ENCODE assay signal across 10 cellular contexts in genomic region chr9:90309809-90310522, GRCh38.
"Had no signal": no experiment of that assay in that cellular context is flagged by ENCODE, and none has a peak within 500 bp of the region (broad histone marks: within the 10 kb centered on the region; RNA-seq: fewer than 3 reads in every experiment).

No MANE protein-coding gene starts in this region.

- H3K27ac ChIP-seq: tibial artery had no signal

- H3K27me3 ChIP-seq: tibial artery had no signal

- H3K4me3 ChIP-seq: tibial artery had no signal

- H3K4me1 ChIP-seq: tibial artery had no signal

- H3K9me3 ChIP-seq: tibial artery had no signal

- DNase-seq: activated T-cell treated with anti-CD3 and anti-CD28 coated beads, Interleukin-2, amount 50 U/mL, for 1 hour; amniotic stem cell; effector memory CD8-positive, alpha-beta T cell; left ventricle myocardium superior; right cardiac atrium; T-helper 2 cell; tibial artery had no signal

- H3K36me3 ChIP-seq: tibial artery had no signal

- ATAC-seq: activated CD4-positive, CD25-positive, alpha-beta regulatory T cell treated with anti-CD3 and anti-CD28 coated beads, Interleukin-2, amount 50 U/mL, for 24 hours; activated naive CD4-positive, alpha-beta T cell treated with anti-CD3 and anti-CD28 coated beads, Interleukin-2, amount 50 U/mL, for 72 hours; effector memory CD8-positive, alpha-beta T cell; left ventricle myocardium superior; right cardiac atrium; stimulated activated effector memory CD8-positive, alpha-beta T cell treated with anti-CD3 and anti-CD28 coated beads, Interleukin-12 subunit alpha, Interleukin-12 subunit beta, amount 100 ng/mL, for 72 hours had no signal
